In the genomic region with DNA sequence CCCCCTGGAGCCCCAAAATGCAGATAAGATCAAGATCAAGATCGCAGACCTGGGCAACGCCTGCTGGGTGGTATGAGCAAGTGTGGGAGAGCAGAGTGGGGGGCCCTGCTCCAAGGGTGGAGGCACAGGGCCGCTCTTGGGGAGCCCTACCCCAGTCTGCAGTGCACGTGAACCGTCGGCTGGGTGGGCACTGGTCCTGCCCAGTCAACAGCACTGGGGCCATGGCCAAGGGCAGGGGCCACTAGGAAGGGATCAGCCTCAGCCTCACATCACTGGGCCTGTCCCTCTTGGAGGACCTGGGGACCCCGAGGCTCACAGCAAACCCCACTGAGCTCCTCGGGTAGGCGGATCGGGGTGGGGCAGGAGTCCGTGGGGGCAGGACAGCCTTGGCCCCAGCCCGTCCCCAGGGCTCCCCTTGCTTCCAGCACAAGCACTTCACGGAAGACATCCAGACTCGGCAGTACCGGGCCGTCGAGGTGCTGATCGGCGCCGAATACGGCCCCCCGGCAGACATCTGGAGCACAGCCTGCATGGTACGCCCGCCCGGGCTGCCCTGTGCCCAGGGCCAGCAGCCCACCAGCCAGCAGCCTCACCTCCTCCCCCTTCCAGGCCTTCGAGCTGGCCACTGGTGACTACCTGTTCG, we compare ENCODE assay signal across 9 cellular contexts. TPM values are rescaled to one million over a fixed set of nuclear protein-coding genes. Genes with fewer than 3 reads are reported as not detected.
"Had no signal": no experiment of that assay in that cellular context is flagged by ENCODE, and none has a peak within 500 bp of the region (broad histone marks: within the 10 kb centered on the region; RNA-seq: fewer than 3 reads in every experiment).

No MANE protein-coding gene starts in this region.

- DNase-seq: GDM1, GF-D8 had no signal

- H3K4me3 ChIP-seq: GM12878 had no signal

- FAIRE-seq: G401.6, GM12878, GM12891, GM12892, GM18507, GM19239 had no signal

- ATAC-seq: GM12878 had no signal

RNA-seq across cellular contexts. Expression of a gene that starts 3.6 kb away (rescaled TPM):
- total RNA-seq: G401, GM12878 had no signal
